In genomic region chrX:45851434-45851991, GRCh38 we compare ENCODE assay signal across 8 cellular contexts.
DNase-seq lines count a peak whose midpoint lies in the region; ATAC-seq, FAIRE-seq and TF ChIP-seq lines count a peak whose summit lies in the region.

No MANE protein-coding gene starts in this region.

- SMC1A ChIA-PET in GM12878 (lab: Charles Lee; ENCODE audit: uncharacterized antibody, unreplicated experiment): no interaction called here

- no peak for TF ChIP-seq CTCF in heart right ventricle (IDR thresholded peaks at IDR 0.05)
- no peak for TF ChIP-seq CTCF in GM12878 (IDR thresholded peaks at IDR 0.05 in 2 of 3, conservative IDR thresholded peaks at IDR 0.05 in 1 of 3; ENCODE audit: control insufficient read depth in 2 of 3, extremely low read depth in 1 of 3, insufficient read depth in 1 of 3, low read depth in 3 of 3, low read length in 3 of 3)

- H3K9me3 ChIP-seq in heart right ventricle (no peaks in the 10 kb centered on the region), GM12878 (replicated peaks; ENCODE audit: control insufficient read depth, insufficient read depth, low read length) (no peaks in the 10 kb centered on the region)

- DNase-seq in heart right ventricle (peak in 1 of 2 donors; percentile 2), Right ventricle myocardium inferior (ENCODE audit: missing footprints) (no peak), T-helper 1 cell (peak; percentile 11 to 78 (median 30)), GM12878 (ENCODE audit: low read depth, low spot score) (no peak), left colon (peak; percentile 26 to 36), COLO829 (ENCODE audit: low spot score) (no peak)
- DNase-seq in stimulated activated CD4-positive, alpha-beta T cell treated with anti-CD3 and anti-CD28 coated beads, Interleukin-2, amount 100 ng/mL, for 4 hours (ENCODE audit: low read depth): peak; percentile 67

- no TSS peak for BruUV-seq in GM12878 (replicated peaks; lab: Mats Ljungman, UMichigan)

- H3K9ac ChIP-seq in GM12878 (ENCODE audit: control insufficient read depth, insufficient read depth, low read length): no peak overlapping the region

- no peaks in the 10 kb centered on the region for H4K20me1 ChIP-seq in GM12878 (ENCODE audit: control insufficient read depth, insufficient read depth)

- no peak for TF ChIP-seq EP300 in GM12878 (IDR thresholded peaks at IDR 0.05; ENCODE audit: borderline replicate concordance in 1 of 2, control insufficient read depth in 1 of 2, low read depth in 2 of 2, low read length in 2 of 2)

- POLR2A ChIA-PET in GM12878 (lab: Charles Lee): no interaction called here

- in situ Hi-C loops in GM12878 (cut with MboI): no loop called here

- peak in 3 of 8 donors; percentile 52 to 63 (median 55) for ATAC-seq in heart right ventricle
- ATAC-seq in Right ventricle myocardium inferior: no peak
- ATAC-seq in GM12878: peak; percentile 62
- ATAC-seq in left colon: peak; percentile 85
- no peak for ATAC-seq in HG02610 (IDR thresholded peaks at IDR 0.05; ENCODE audit: unreplicated experiment)

- FAIRE-seq in GM12878 (lab: Jason Lieb, UNC): no peak

- H3K27me3 ChIP-seq in heart right ventricle (peaks cover 0 to 82% (median 0%) of the 10 kb centered on the region in 7 donors), GM12878 (replicated peaks in 1 of 2; ENCODE audit: control insufficient read depth in 2 of 2, insufficient read depth in 2 of 2, low read length in 1 of 2) (peaks cover 1 to 6% of the 10 kb centered on the region in 2 experiments; a peak in 2 of 4 replicates)

- 2 to 3% methylated on average over 15 to 47 of the region's 53 CpGs for WGBS in heart right ventricle, 2 donors
- 64% methylated on average over 11 of the region's 53 CpGs for WGBS in GM12878 (ENCODE audit: insufficient coverage, insufficient replicate concordance, low lambda C conversion rate, missing lambda C conversion rate)

- H3K36me3 ChIP-seq in heart right ventricle (no peaks in the 10 kb centered on the region), GM12878 (ENCODE audit: control insufficient read depth in 2 of 2, insufficient read depth in 2 of 2, low read length in 1 of 2) (no peaks in the 10 kb centered on the region)

- TF ChIP-seq RAD21 in GM12878 (IDR thresholded peaks at IDR 0.05; ENCODE audit: insufficient read depth, low read depth, low read length): no peak

- no peak overlapping the region for H3K27ac ChIP-seq in heart right ventricle
- no peak overlapping the region for H3K27ac ChIP-seq in GM12878 (ENCODE audit: control insufficient read depth, insufficient read depth)

- TF ChIP-seq POLR2A in GM12878 (IDR thresholded peaks at IDR 0.05; ENCODE audit: low read depth, low read length): no peak

- peak overlapping the region; percentile 26; the same call in 1 of the 2 replicates for H3K4me2 ChIP-seq in GM12878 (ENCODE audit: control insufficient read depth, insufficient read depth)

- peaks cover 0 to 5% (median 0%) of the 10 kb centered on the region in 9 donors for H3K4me1 ChIP-seq in heart right ventricle
- no peaks in the 10 kb centered on the region for H3K4me1 ChIP-seq in GM12878 (ENCODE audit: control insufficient read depth, insufficient read depth, low read length)

- intact Hi-C loops in heart right ventricle (cut with DNase I) (no loop called here), Right ventricle myocardium inferior (cut with DNase I) (no loop called here), GM12878 (cut with micrococcal nuclease; ENCODE audit: unreplicated experiment) (no loop called here), left colon (cut with DNase I, micrococcal nuclease) (no loop called here)

- RAD21 ChIA-PET in GM12878 (lab: Charles Lee; ENCODE audit: unreplicated experiment): no interaction called here

- no peaks in the 10 kb centered on the region for H3K79me2 ChIP-seq in GM12878 (ENCODE audit: control insufficient read depth, insufficient read depth, low read length)

- peak overlapping the region; percentile 32 to 58 (median 51) for H3K4me3 ChIP-seq in heart right ventricle
- no peak overlapping the region; the same call in 1 of the 2 replicates for H3K4me3 ChIP-seq in GM12878

- no peak overlapping the region for H2AFZ ChIP-seq in GM12878 (ENCODE audit: control insufficient read depth, low read depth, low read length)

- CTCF ChIA-PET in GM12878 (lab: Yijun Ruan, JAX): no interaction called here

TF ChIP-seq in GM12878, 131 proteins besides CTCF, POLR2A, EP300 and RAD21 (continues in another document):
- TF ChIP-seq MAX (IDR thresholded peaks at IDR 0.05; ENCODE audit: low read depth, low read length): no peak
- TF ChIP-seq MTA2 (IDR thresholded peaks at IDR 0.05; ENCODE audit: low read depth): no peak
- no peak for TF ChIP-seq WRNIP1 (IDR thresholded peaks at IDR 0.05; ENCODE audit: borderline replicate concordance, low read depth, low read length)
- no peak for TF ChIP-seq ESRRA (IDR thresholded peaks at IDR 0.05; ENCODE audit: low read length)
- no peak for TF ChIP-seq PRDM15 (CRISPR knock-in tag; IDR thresholded peaks at IDR 0.05)
- no peak for TF ChIP-seq ZNF622 (IDR thresholded peaks at IDR 0.05)
- no peak for TF ChIP-seq CEBPB (IDR thresholded peaks at IDR 0.05; ENCODE audit: borderline replicate concordance in 1 of 2, low read depth in 2 of 2, low read length in 2 of 2)
- TF ChIP-seq PAX8 (IDR thresholded peaks at IDR 0.05): no peak
- TF ChIP-seq NFIC (IDR thresholded peaks at IDR 0.05; ENCODE audit: low read depth, low read length): no peak
- no peak for TF ChIP-seq STAT1 (conservative IDR thresholded peaks at IDR 0.05)
- TF ChIP-seq MYB (IDR thresholded peaks at IDR 0.05; ENCODE audit: borderline replicate concordance, low read depth, low read length): no peak
- TF ChIP-seq CBX3 (IDR thresholded peaks at IDR 0.05; ENCODE audit: borderline replicate concordance, low read depth): no peak
- TF ChIP-seq HDAC6 (IDR thresholded peaks at IDR 0.05; ENCODE audit: unreplicated experiment): no peak
- no peak for TF ChIP-seq FOXK2 (IDR thresholded peaks at IDR 0.05)
- no peak for TF ChIP-seq SRF (IDR thresholded peaks at IDR 0.05; ENCODE audit: low read depth in 2 of 2, low read length in 2 of 2)
- TF ChIP-seq ZBTB11 (CRISPR knock-in tag; IDR thresholded peaks at IDR 0.05): no peak
- TF ChIP-seq NFXL1 (IDR thresholded peaks at IDR 0.05; ENCODE audit: borderline replicate concordance): no peak
- TF ChIP-seq SREBF2 (IDR thresholded peaks at IDR 0.05; ENCODE audit: low read length): no peak

Comparison
In these comparisons a context has a peak if more than half of its experiments do, and no peak if none do; other contexts are left out.
1. ATAC-seq: peak in GM12878 (single experiment) and left colon (single experiment); none in Right ventricle myocardium inferior (single experiment) and HG02610 (single experiment).
2. DNase-seq: peak in T-helper 1 cell (5 of 5), left colon (2 of 2) and stimulated activated CD4-positive, alpha-beta T cell treated with anti-CD3 and anti-CD28 coated beads, Interleukin-2, amount 100 ng/mL, for 4 hours (single experiment); none in Right ventricle myocardium inferior (single experiment), GM12878 (single experiment) and COLO829 (single experiment).